8 cellular contexts compared by ENCODE assay signal in genomic region chr10:72354356-72355213, GRCh38. TPM values are rescaled to one million over a fixed set of nuclear protein-coding genes. Genes with fewer than 3 reads are reported as not detected.
DNase-seq lines count a peak whose midpoint lies in the region; ATAC-seq and TF ChIP-seq lines count a peak whose summit lies in the region.

Gene DNAJB12 (minus strand): TSS chr10:72354919. CDS start chr10:72354897, 22 bp downstream.

- WGBS in mammary epithelial cell (ENCODE audit: low coverage, missing lambda C conversion rate) = 2% methylated on average over 26 of the region's 74 CpGs

- peak within 1 kb of the TSS; percentile 99 for H3K4me3 ChIP-seq in AG04450 (ENCODE audit: low read depth, low read length)
- H3K4me3 ChIP-seq in WI38 (ENCODE audit: low read depth, low read length) = peak within 1 kb of the TSS; percentile 85
- H3K4me3 ChIP-seq in mammary epithelial cell (replicated peaks in 1 of 3; ENCODE audit: insufficient read depth in 1 of 3, low read depth in 2 of 3, low read length in 3 of 3) = peak within 1 kb of the TSS; percentile 64 to 72 (median 70)
- peak within 1 kb of the TSS; percentile 88 for H3K4me3 ChIP-seq in iPS-20b (ENCODE audit: low read length)
- H3K4me3 ChIP-seq in skeletal muscle tissue (ENCODE audit: low read length in 3 of 3) = peak within 1 kb of the TSS; percentile 90 to 99 (median 91)

- no peaks in the 10 kb centered on the region for H4K20me1 ChIP-seq in mammary epithelial cell (ENCODE audit: insufficient read depth, low read length)

- H2AFZ ChIP-seq in mammary epithelial cell (ENCODE audit: low read depth, low read length) = peak within 1 kb of the TSS; percentile 86

- in situ Hi-C loops in mammary epithelial cell (cut with MboI; ENCODE audit: low sequenced_read_pairs in 2 of 2) = no loop called here

- peak within 1 kb of the TSS; percentile 98 for H3K4me2 ChIP-seq in mammary epithelial cell (ENCODE audit: insufficient read depth, low read depth, low read length)

- H3K9ac ChIP-seq in mammary epithelial cell (ENCODE audit: insufficient read depth, low read length) = peak within 1 kb of the TSS; percentile 87
- H3K9ac ChIP-seq in iPS-20b (ENCODE audit: low read depth, low read length) = peak within 1 kb of the TSS; percentile 98
- peak within 1 kb of the TSS; percentile 96 to 100 (median 98) for H3K9ac ChIP-seq in skeletal muscle tissue (ENCODE audit: low read depth in 1 of 3, low read length in 3 of 3)

- POLR2A ChIA-PET in AG04450 (lab: Yijun Ruan, JAX) = interaction anchor here (0.6 to 1.1 kb wide), 4 partner anchors 71 to 337 kb away, joined by 4 to 8 read pairs (median 4); partner anchors contain the start of genes DDIT4, MCU and MICU1

- DNase-seq in AG04450 (ENCODE audit: low read depth, low spot score) (peak; percentile 90), NCI-H2227 treated with DMSO at 0.1 percent for 48 hours (lab: John Stamatoyannopoulos, UW) (peak; percentile 91), mammary epithelial cell (peak; percentile 95)

- intact Hi-C loops in mammary epithelial cell (cut with micrococcal nuclease) = no loop called here

- TSS peak; percentile 69 for BruUV-seq in mammary epithelial cell (replicated peaks; lab: Mats Ljungman, UMichigan)

- H3K27me3 ChIP-seq in AG04450 (ENCODE audit: control insufficient read depth, insufficient read depth, low read length) = no peaks in the 10 kb centered on the region
- H3K27me3 ChIP-seq in mammary epithelial cell (ENCODE audit: insufficient read depth, low read length) = no peaks in the 10 kb centered on the region
- H3K27me3 ChIP-seq in iPS-20b (ENCODE audit: insufficient read depth, low read length) = no peaks in the 10 kb centered on the region
- no peaks in the 10 kb centered on the region for H3K27me3 ChIP-seq in skeletal muscle tissue (ENCODE audit: control insufficient read depth in 3 of 3, insufficient read depth in 3 of 3, low read length in 3 of 3)

- TF ChIP-seq CTCF in AG04450 (IDR thresholded peaks at IDR 0.05; ENCODE audit: low read depth, low read length) (no peak), WI38 (IDR thresholded peaks at IDR 0.05; ENCODE audit: low read depth, low read length) (no peak), mammary epithelial cell (conservative IDR thresholded peaks at IDR 0.05 in 1 of 2, IDR thresholded peaks at IDR 0.05 in 1 of 2; ENCODE audit: extremely low read depth in 1 of 2, insufficient read depth in 1 of 2, low read depth in 1 of 2, low read length in 2 of 2) (no peak)

- H3K27ac ChIP-seq in AG04450 (ENCODE audit: low read depth, low read length) (peak within 1 kb of the TSS; percentile 99), mammary epithelial cell (ENCODE audit: insufficient read depth, low read depth, low read length) (peak within 1 kb of the TSS; percentile 87), iPS-20b (ENCODE audit: low read length) (peak within 1 kb of the TSS; percentile 98), skeletal muscle tissue (ENCODE audit: low read depth, low read length) (peak within 1 kb of the TSS; percentile 97)

- dilution Hi-C loops in mammary epithelial cell (cut with HindIII; ENCODE audit: low sequenced_read_pairs) = no loop called here

- peaks cover 15% of the 10 kb centered on the region for H3K4me1 ChIP-seq in mammary epithelial cell (ENCODE audit: insufficient read depth, low read length)
- H3K4me1 ChIP-seq in iPS-20b (ENCODE audit: insufficient read depth, low read length) = peaks cover 13% of the 10 kb centered on the region
- peaks cover 30 to 37% (median 32%) of the 10 kb centered on the region in 3 donors for H3K4me1 ChIP-seq in skeletal muscle tissue (ENCODE audit: control insufficient read depth in 3 of 3, insufficient read depth in 3 of 3, low read length in 3 of 3)

- H3K9me3 ChIP-seq in AG04450 (ENCODE audit: control insufficient read depth, insufficient read depth, low read length) (peaks cover 3% of the 10 kb centered on the region; the same call in 1 of the 2 replicates), mammary epithelial cell (replicated peaks; ENCODE audit: insufficient read depth, low read length) (no peaks in the 10 kb centered on the region), iPS-20b (ENCODE audit: insufficient read depth, low read depth, low read length) (no peaks in the 10 kb centered on the region), skeletal muscle tissue (ENCODE audit: control insufficient read depth in 3 of 3, low read length in 3 of 3) (no peaks in the 10 kb centered on the region)

- H3K79me2 ChIP-seq in mammary epithelial cell (ENCODE audit: insufficient read depth, low read length) = peaks cover 46% of the 10 kb centered on the region

- ATAC-seq in GM18909 (IDR thresholded peaks at IDR 0.05; ENCODE audit: poor library complexity, unreplicated experiment) = peak; percentile 78
- ATAC-seq in HG03159 (IDR thresholded peaks at IDR 0.05; ENCODE audit: unreplicated experiment) = peak; percentile 72

- CTCF ChIA-PET in AG04450 (lab: Charles Lee) = interaction anchor here (1.2 kb wide), 1 partner anchor 17 kb away, joined by 3 read pairs; no protein-coding TSS in a partner anchor
- CTCF ChIA-PET in mammary epithelial cell (lab: Charles Lee; ENCODE audit: low non-redundant PET) = interaction anchor here (0.7 kb wide), 1 partner anchor 297 kb away, joined by 3 read pairs; no protein-coding TSS in a partner anchor

- H3K36me3 ChIP-seq in mammary epithelial cell (ENCODE audit: insufficient read depth, low read length) (peaks cover 2% of the 10 kb centered on the region), iPS-20b (ENCODE audit: insufficient read depth, low read depth, low read length) (peaks cover 11% of the 10 kb centered on the region; the same call in 1 of the 2 replicates), skeletal muscle tissue (ENCODE audit: control insufficient read depth in 3 of 3, insufficient read depth in 3 of 3, low read length in 3 of 3) (peaks cover 7 to 18% (median 16%) of the 10 kb centered on the region in 3 donors)

RNA-seq across cellular contexts. Expression of gene DNAJB12, which starts in this region (rescaled TPM):
- polyA plus RNA-seq in AG04450 (2011; rRNA removed) (17.9 and 23.3 TPM in 2 replicates), mammary epithelial cell (58.9 TPM)
- polyA minus RNA-seq in AG04450 (2011; rRNA and poly(A)+ RNA removed) = 18.7 and 26.5 TPM in 2 replicates
- total RNA-seq in mammary epithelial cell (10 to 100 TPM; 57.7 to 98.4 TPM), skeletal muscle tissue (13.0 TPM)
- polyA minus RNA-seq in mammary epithelial cell = 60.1 TPM

Comparison
In these comparisons a context has a peak if more than half of its experiments do, and no peak if none do; other contexts are left out.
1. Peak in every context shown above with its lines: DNase-seq, ATAC-seq, H3K4me3 ChIP-seq and H3K27ac ChIP-seq.